In genomic region chr19:38374332-38375097, GRCh38 we compare ENCODE assay signal across 8 cellular contexts. TPM values are rescaled to one million over a fixed set of nuclear protein-coding genes. Genes with fewer than 3 reads are reported as not detected.
DNase-seq lines count a peak whose midpoint lies in the region; ATAC-seq and TF ChIP-seq lines count a peak whose summit lies in the region.

TSS of gene PSMD8 (plus strand) at chr19:38374571. CDS start at chr19:38374602, 31 bp downstream.

- no peaks in the 10 kb centered on the region for H3K9me3 Mint-ChIP-seq in activated naive CD4-positive, alpha-beta T cell treated with anti-CD3 and anti-CD28 coated beads, Interleukin-2, amount 50 U/mL, for 72 hours

- ATAC-seq in HG02610 (IDR thresholded peaks at IDR 0.05; ENCODE audit: unreplicated experiment), result peak; percentile 93
- peak; percentile 97 to 99 for ATAC-seq in activated naive CD4-positive, alpha-beta T cell treated with anti-CD3 and anti-CD28 coated beads, Interleukin-2, amount 50 U/mL, for 72 hours

- H3K36me3 Mint-ChIP-seq in activated naive CD4-positive, alpha-beta T cell treated with anti-CD3 and anti-CD28 coated beads, Interleukin-2, amount 50 U/mL, for 72 hours, result peaks cover 29 to 30% of the 10 kb centered on the region in 2 donors

- peak; percentile 98 for TF ChIP-seq POLR2A in GM10847 (IDR thresholded peaks at IDR 0.05; ENCODE audit: extremely low read depth, insufficient read length)

- peak within 1 kb of the TSS; percentile 99 to 100 for H3K27ac Mint-ChIP-seq in activated naive CD4-positive, alpha-beta T cell treated with anti-CD3 and anti-CD28 coated beads, Interleukin-2, amount 50 U/mL, for 72 hours

- DNase-seq in NCI-H1092 treated with DMSO at 0.1 percent for 48 hours (lab: John Stamatoyannopoulos, UW), result peak; percentile 97
- DNase-seq in SKM-1 (lab: John Stamatoyannopoulos, UW; ENCODE audit: unreplicated experiment), result peak; percentile 98
- peak; percentile 98 to 99 for DNase-seq in activated naive CD4-positive, alpha-beta T cell treated with anti-CD3 and anti-CD28 coated beads, Interleukin-2, amount 50 U/mL, for 72 hours (ENCODE audit: low spot score in 2 of 2)
- DNase-seq in glomerular endothelial cell (ENCODE audit: extremely low read depth, low read depth, low spot score), result peak; percentile 90
- DNase-seq in occipital lobe (lab: John Stamatoyannopoulos, UW), result peak; percentile 99

- peak within 1 kb of the TSS; percentile 90 for H3K27ac ChIP-seq in temporal lobe (ENCODE audit: low read depth, low read length)

RNA-seq across cellular contexts. Expression of gene PSMD8, which starts in this region (rescaled TPM):
- total RNA-seq in activated naive CD4-positive, alpha-beta T cell treated with anti-CD3 and anti-CD28 coated beads, Interleukin-2, amount 50 U/mL, for 72 hours, result 100 to 1,000 TPM; 189 to 203 TPM
- total RNA-seq in glomerular endothelial cell (232 and 267 TPM in 2 replicates), occipital lobe (102 TPM), temporal lobe (89.0 TPM)

Comparison
In these comparisons a context has a peak if more than half of its experiments do, and no peak if none do; other contexts are left out.
1. Peak in every context shown above with its lines: DNase-seq, ATAC-seq and H3K27ac ChIP-seq.